2 cellular contexts compared by ENCODE assay signal in the genomic region with DNA sequence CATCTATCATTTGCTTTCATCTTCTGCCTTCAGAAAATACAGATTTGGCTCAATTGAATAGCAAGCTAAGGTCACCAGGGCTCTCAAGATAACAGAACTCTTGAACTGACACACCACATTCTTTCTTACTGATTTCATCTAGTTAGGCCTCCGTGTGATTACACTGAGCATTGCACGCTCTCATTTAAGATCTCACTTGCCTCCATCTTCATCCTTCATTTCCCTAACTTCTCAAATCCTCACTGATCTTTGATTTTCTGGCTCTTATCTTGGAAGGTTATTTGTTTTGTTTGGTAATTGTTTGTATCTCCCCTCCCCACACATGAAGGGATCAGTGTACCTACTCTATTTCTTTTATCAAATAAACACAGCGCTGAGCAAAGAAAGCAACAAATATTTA.
TF ChIP-seq lines count a peak whose summit lies in the region.

No MANE protein-coding gene starts in this region.

TF ChIP-seq in A549, 52 proteins besides CTCF, POLR2A, EP300 and RAD21:
- TF ChIP-seq TP53 (CRISPR knock-in tag; IDR thresholded peaks at IDR 0.05) (no peak), SREBF2 (IDR thresholded peaks at IDR 0.05) (no peak), JUNB (IDR thresholded peaks at IDR 0.05) (no peak), RNF2 (IDR thresholded peaks at IDR 0.05; ENCODE audit: borderline replicate concordance, low read depth) (no peak), ESRRA (IDR thresholded peaks at IDR 0.05; ENCODE audit: borderline replicate concordance, low read length) (no peak), HOXB5 (CRISPR knock-in tag; IDR thresholded peaks at IDR 0.05) (no peak), RFX5 (IDR thresholded peaks at IDR 0.05) (no peak), CBX2 (IDR thresholded peaks at IDR 0.05; ENCODE audit: borderline replicate concordance, low read depth) (no peak), JUN (IDR thresholded peaks at IDR 0.05) (no peak), MAFK (IDR thresholded peaks at IDR 0.05; ENCODE audit: partially characterized antibody) (no peak), CHD4 (IDR thresholded peaks at IDR 0.05; ENCODE audit: borderline replicate concordance) (no peak), CBX8 (IDR thresholded peaks at IDR 0.05) (no peak), HOXB13 (CRISPR knock-in tag; IDR thresholded peaks at IDR 0.05; ENCODE audit: low read depth) (no peak), KDM1A (IDR thresholded peaks at IDR 0.05; ENCODE audit: low read depth) (no peak), HOXA7 (CRISPR knock-in tag; IDR thresholded peaks at IDR 0.05) (no peak), RARB (CRISPR knock-in tag; IDR thresholded peaks at IDR 0.05) (no peak), FOXS1 (CRISPR knock-in tag; IDR thresholded peaks at IDR 0.05) (no peak)
- TF ChIP-seq, protein P1, sequence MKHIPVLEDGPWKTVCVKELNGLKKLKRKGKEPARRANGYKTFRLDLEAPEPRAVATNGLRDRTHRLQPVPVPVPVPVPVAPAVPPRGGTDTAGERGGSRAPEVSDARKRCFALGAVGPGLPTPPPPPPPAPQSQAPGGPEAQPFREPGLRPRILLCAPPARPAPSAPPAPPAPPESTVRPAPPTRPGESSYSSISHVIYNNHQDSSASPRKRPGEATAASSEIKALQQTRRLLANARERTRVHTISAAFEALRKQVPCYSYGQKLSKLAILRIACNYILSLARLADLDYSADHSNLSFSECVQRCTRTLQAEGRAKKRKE (CRISPR knock-in tag; IDR thresholded peaks at IDR 0.05; ENCODE audit: low read depth), result no peak
- TF ChIP-seq, protein P2, sequence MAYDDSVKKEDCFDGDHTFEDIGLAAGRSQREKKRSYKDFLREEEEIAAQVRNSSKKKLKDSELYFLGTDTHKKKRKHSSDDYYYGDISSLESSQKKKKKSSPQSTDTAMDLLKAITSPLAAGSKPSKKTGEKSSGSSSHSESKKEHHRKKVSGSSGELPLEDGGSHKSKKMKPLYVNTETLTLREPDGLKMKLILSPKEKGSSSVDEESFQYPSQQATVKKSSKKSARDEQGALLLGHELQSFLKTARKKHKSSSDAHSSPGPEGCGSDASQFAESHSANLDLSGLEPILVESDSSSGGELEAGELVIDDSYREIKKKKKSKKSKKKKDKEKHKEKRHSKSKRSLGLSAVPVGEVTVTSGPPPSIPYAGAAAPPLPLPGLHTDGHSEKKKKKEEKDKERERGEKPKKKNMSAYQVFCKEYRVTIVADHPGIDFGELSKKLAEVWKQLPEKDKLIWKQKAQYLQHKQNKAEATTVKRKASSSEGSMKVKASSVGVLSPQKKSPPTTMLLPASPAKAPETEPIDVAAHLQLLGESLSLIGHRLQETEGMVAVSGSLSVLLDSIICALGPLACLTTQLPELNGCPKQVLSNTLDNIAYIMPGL (CRISPR knock-in tag; IDR thresholded peaks at IDR 0.05; ENCODE audit: borderline replicate concordance), result no peak
- TF ChIP-seq, protein P3, sequence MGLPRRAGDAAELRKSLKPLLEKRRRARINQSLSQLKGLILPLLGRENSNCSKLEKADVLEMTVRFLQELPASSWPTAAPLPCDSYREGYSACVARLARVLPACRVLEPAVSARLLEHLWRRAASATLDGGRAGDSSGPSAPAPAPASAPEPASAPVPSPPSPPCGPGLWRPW (IDR thresholded peaks at IDR 0.05), result no peak

TF ChIP-seq in HepG2, 621 proteins besides CTCF, POLR2A, EP300 and RAD21:
- TF ChIP-seq SP140L (CRISPR knock-in tag; IDR thresholded peaks at IDR 0.05; ENCODE audit: borderline replicate concordance) (0 out of 2 replicates have a peak, but pooled peaks have one; percentile 52), MIER3 (CRISPR knock-in tag; IDR thresholded peaks at IDR 0.05; ENCODE audit: borderline replicate concordance) (no peak), FOSL2 (CRISPR knock-in tag; IDR thresholded peaks at IDR 0.05) (0 out of 2 replicates have a peak, but pooled peaks have one; percentile 12), ZFP36L1 (CRISPR knock-in tag; IDR thresholded peaks at IDR 0.05) (no peak), FOXP1 (IDR thresholded peaks at IDR 0.05) (no peak), FOXP1 (CRISPR knock-in tag; IDR thresholded peaks at IDR 0.05) (peak; percentile 20; the same call in 1 of the 2 replicates), TEAD3 (CRISPR knock-in tag; optimal IDR thresholded peaks at IDR 0.05; ENCODE audit: borderline replicate concordance) (peak; percentile 10), RCOR2 (CRISPR knock-in tag; IDR thresholded peaks at IDR 0.05) (0 out of 2 replicates have a peak, but pooled peaks have one; percentile 15), ZNF430 (CRISPR knock-in tag; IDR thresholded peaks at IDR 0.05) (no peak), AHR (CRISPR knock-in tag; IDR thresholded peaks at IDR 0.05) (no peak), ZNF550 (CRISPR knock-in tag; IDR thresholded peaks at IDR 0.05; ENCODE audit: borderline replicate concordance) (no peak)
- TF ChIP-seq, protein P4, sequence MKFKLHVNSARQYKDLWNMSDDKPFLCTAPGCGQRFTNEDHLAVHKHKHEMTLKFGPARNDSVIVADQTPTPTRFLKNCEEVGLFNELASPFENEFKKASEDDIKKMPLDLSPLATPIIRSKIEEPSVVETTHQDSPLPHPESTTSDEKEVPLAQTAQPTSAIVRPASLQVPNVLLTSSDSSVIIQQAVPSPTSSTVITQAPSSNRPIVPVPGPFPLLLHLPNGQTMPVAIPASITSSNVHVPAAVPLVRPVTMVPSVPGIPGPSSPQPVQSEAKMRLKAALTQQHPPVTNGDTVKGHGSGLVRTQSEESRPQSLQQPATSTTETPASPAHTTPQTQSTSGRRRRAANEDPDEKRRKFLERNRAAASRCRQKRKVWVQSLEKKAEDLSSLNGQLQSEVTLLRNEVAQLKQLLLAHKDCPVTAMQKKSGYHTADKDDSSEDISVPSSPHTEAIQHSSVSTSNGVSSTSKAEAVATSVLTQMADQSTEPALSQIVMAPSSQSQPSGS (CRISPR knock-in tag; IDR thresholded peaks at IDR 0.05), result peak; percentile 39; the same call in 1 of the 2 replicates
- TF ChIP-seq, protein P5, sequence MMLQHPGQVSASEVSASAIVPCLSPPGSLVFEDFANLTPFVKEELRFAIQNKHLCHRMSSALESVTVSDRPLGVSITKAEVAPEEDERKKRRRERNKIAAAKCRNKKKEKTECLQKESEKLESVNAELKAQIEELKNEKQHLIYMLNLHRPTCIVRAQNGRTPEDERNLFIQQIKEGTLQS (CRISPR knock-in tag; IDR thresholded peaks at IDR 0.05), result peak; percentile 46; the same call in 1 of the 2 replicates
